Comparison of ENCODE assay signal across 26 cellular contexts in genomic region chr3:197546307-197547085, GRCh38. TPM values are rescaled to one million over a fixed set of nuclear protein-coding genes. Genes with fewer than 3 reads are reported as not detected.
A peak's percentile ranks its signal among the peaks of the same experiment; 100 is the strongest.
DNase-seq lines count a peak whose midpoint lies in the region; ATAC-seq, FAIRE-seq and TF ChIP-seq lines count a peak whose summit lies in the region.
"Had no signal": no experiment of that assay in that cellular context is flagged by ENCODE, and none has a peak within 500 bp of the region (broad histone marks: within the 10 kb centered on the region; RNA-seq: fewer than 3 reads in every experiment).

No MANE protein-coding gene starts in this region.

- H3K27ac Mint-ChIP-seq in CD4-positive, alpha-beta T cell = no peak overlapping the region
- H3K27ac Mint-ChIP-seq: activated naive CD4-positive, alpha-beta T cell treated with anti-CD3 and anti-CD28 coated beads, Interleukin-2, amount 50 U/mL, for 24 hours; activated T-helper 1 cell treated with anti-CD3 and anti-CD28 coated beads, Interleukin-12 subunit alpha, Interleukin-12 subunit beta, Interleukin-2, Interleukin-4 antibody, amounts not matched to agents 30 ng/mL and 10 ng/mL and 1 ng/mL, durations not matched to agents 14 hours and 24 hours and 36 hours; CD8-positive, alpha-beta T cell; stimulated activated effector memory CD8-positive, alpha-beta T cell treated with anti-CD3 and anti-CD28 coated beads, Interleukin-12 subunit alpha, Interleukin-12 subunit beta, amount 100 ng/mL, for 72 hours had no signal

- no peaks in the 10 kb centered on the region for H3K27me3 Mint-ChIP-seq in CD4-positive, alpha-beta T cell
- H3K27me3 Mint-ChIP-seq: activated naive CD4-positive, alpha-beta T cell treated with anti-CD3 and anti-CD28 coated beads, Interleukin-2, amount 50 U/mL, for 24 hours; naive B cell; progenitor cell of endocrine pancreas had no signal

- H3K27ac ChIP-seq in HepG2 (ENCODE audit: extremely low read length, insufficient read depth, low read length) (no peak overlapping the region), right lobe of liver (no peak overlapping the region), osteoblast (ENCODE audit: low read depth, low read length) (no peak overlapping the region)
- H3K27ac ChIP-seq in CD4-positive, alpha-beta T cell (ENCODE audit: low read depth, low read length) = no peak overlapping the region
- H3K27ac ChIP-seq: sigmoid colon had no signal

- H3K36me3 Mint-ChIP-seq in CD4-positive, alpha-beta T cell (ENCODE audit: low read depth) = peaks cover 52% of the 10 kb centered on the region
- H3K36me3 Mint-ChIP-seq: brain had no signal

- in situ Hi-C loops in HepG2 (cut with HindIII; ENCODE audit: extremely low pct_ligation_motif_present, low pct_unique_long_range_greater_than_20kb) = no loop called here

- H3K9me3 Mint-ChIP-seq in CD4-positive, alpha-beta T cell = no peaks in the 10 kb centered on the region
- H3K9me3 Mint-ChIP-seq: activated naive CD4-positive, alpha-beta T cell treated with anti-CD3 and anti-CD28 coated beads, Interleukin-2, amount 50 U/mL, for 24 hours; activated T-helper 1 cell treated with anti-CD3 and anti-CD28 coated beads, Interleukin-12 subunit alpha, Interleukin-12 subunit beta, Interleukin-2, Interleukin-4 antibody, amounts not matched to agents 30 ng/mL and 10 ng/mL and 1 ng/mL, durations not matched to agents 14 hours and 24 hours and 36 hours; brain; CD8-positive, alpha-beta T cell; naive B cell; stimulated activated effector memory CD8-positive, alpha-beta T cell treated with anti-CD3 and anti-CD28 coated beads, Interleukin-12 subunit alpha, Interleukin-12 subunit beta, amount 100 ng/mL, for 72 hours had no signal

- H3K4me3 ChIP-seq in HepG2 (replicated peaks in 1 of 3; ENCODE audit: insufficient read depth in 1 of 3, low read depth in 2 of 3, low read length in 3 of 3) = no peak overlapping the region
- H3K4me3 ChIP-seq in right lobe of liver = no peak overlapping the region
- H3K4me3 ChIP-seq in osteoblast (ENCODE audit: insufficient read depth, low read length) = no peak overlapping the region
- H3K4me3 ChIP-seq: sigmoid colon had no signal

- WGBS in HepG2 (ENCODE audit: low lambda C conversion rate) = 97% methylated on average over 10 of the region's 10 CpGs
- WGBS in right lobe of liver (ENCODE audit: insufficient coverage, low coverage, low lambda C conversion rate, missing lambda C conversion rate) = 89% methylated on average over 5 of the region's 10 CpGs

- no peak for FAIRE-seq in HepG2 (lab: Jason Lieb, UNC)
- FAIRE-seq: endothelial cell of umbilical vein, urothelium cell line had no signal

- H3K9ac ChIP-seq in HepG2 (ENCODE audit: insufficient read depth, low read depth, low read length) = no peak overlapping the region

- H3K4me1 ChIP-seq in HepG2 (ENCODE audit: insufficient read depth, low read length) (peaks cover 18% of the 10 kb centered on the region), right lobe of liver (peaks cover 0 to 11% (median 0%) of the 10 kb centered on the region in 4 donors), osteoblast (ENCODE audit: insufficient read depth, low read length) (no peaks in the 10 kb centered on the region)

- H3K27me3 ChIP-seq in HepG2 (ENCODE audit: control insufficient read depth in 1 of 2, insufficient read depth in 2 of 2, low read length in 2 of 2) = no peaks in the 10 kb centered on the region
- H3K27me3 ChIP-seq in right lobe of liver = no peaks in the 10 kb centered on the region
- H3K27me3 ChIP-seq in osteoblast (ENCODE audit: insufficient read depth, low read length) = no peaks in the 10 kb centered on the region
- H3K27me3 ChIP-seq in CD4-positive, alpha-beta T cell (ENCODE audit: control insufficient read depth, insufficient read depth, low read length) = no peaks in the 10 kb centered on the region
- H3K27me3 ChIP-seq: sigmoid colon had no signal

- no peaks in the 10 kb centered on the region for H3K79me2 ChIP-seq in HepG2 (ENCODE audit: insufficient read depth, low read length)
- H3K79me2 ChIP-seq in osteoblast (ENCODE audit: insufficient read depth, low read length) = no peaks in the 10 kb centered on the region

- H3K9me3 ChIP-seq in HepG2 (ENCODE audit: low read length) (no peaks in the 10 kb centered on the region), right lobe of liver (no peaks in the 10 kb centered on the region), osteoblast (ENCODE audit: low read depth, low read length) (no peaks in the 10 kb centered on the region)
- no peaks in the 10 kb centered on the region for H3K9me3 ChIP-seq in CD4-positive, alpha-beta T cell (ENCODE audit: control insufficient read depth, low read length)
- H3K9me3 ChIP-seq: sigmoid colon had no signal

- no peak for TF ChIP-seq EP300 in HepG2 (IDR thresholded peaks at IDR 0.05; ENCODE audit: low read depth in 2 of 2, low read length in 2 of 2)
- TF ChIP-seq EP300 in HepG2 (CRISPR knock-in tag; IDR thresholded peaks at IDR 0.05; ENCODE audit: borderline replicate concordance) = no peak

- H4K20me1 ChIP-seq in HepG2 (ENCODE audit: insufficient read depth, low read length) = no peaks in the 10 kb centered on the region
- H4K20me1 ChIP-seq in osteoblast (ENCODE audit: insufficient read depth, low read length) = no peaks in the 10 kb centered on the region

- TF ChIP-seq POLR2A in HepG2 (IDR thresholded peaks at IDR 0.05; ENCODE audit: insufficient read depth in 1 of 2, low read depth in 2 of 2, low read length in 2 of 2) = no peak
- TF ChIP-seq POLR2A in right lobe of liver (IDR thresholded peaks at IDR 0.05) = no peak

- POLR2A ChIA-PET in HepG2 (lab: Yijun Ruan, JAX) = interaction anchor here (1.7 kb wide), 1 partner anchor 44 kb away, joined by 6 read pairs; no protein-coding TSS in a partner anchor
- POLR2A ChIA-PET in CD4-positive, alpha-beta T cell (lab: Charles Lee) = no interaction called here

- H3K36me3 ChIP-seq in HepG2 (replicated peaks in 1 of 2; ENCODE audit: control insufficient read depth in 1 of 2, insufficient read depth in 2 of 2, low read length in 2 of 2) (peaks cover 3 to 14% of the 10 kb centered on the region in 2 experiments; a peak in 2 of 5 replicates), right lobe of liver (peaks cover 0 to 39% (median 11%) of the 10 kb centered on the region in 4 donors), osteoblast (ENCODE audit: insufficient read depth, low read length) (no peaks in the 10 kb centered on the region)
- H3K36me3 ChIP-seq: sigmoid colon, WERI-Rb-1 had no signal

- TF ChIP-seq CTCF in HepG2 (CRISPR knock-in tag; IDR thresholded peaks at IDR 0.05) (no peak), right lobe of liver (IDR thresholded peaks at IDR 0.05) (no peak), osteoblast (IDR thresholded peaks at IDR 0.05; ENCODE audit: extremely low read depth, low read depth, low read length) (no peak)
- no peak for TF ChIP-seq CTCF in CD4-positive, alpha-beta T cell (IDR thresholded peaks at IDR 0.05)

- ATAC-seq in HepG2 (no peak), right lobe of liver (no peak), esophagus mucosa (peak; percentile 70)
- no peak for ATAC-seq in CD4-positive, alpha-beta T cell (ENCODE audit: poor library complexity)
- ATAC-seq: CD8-positive, alpha-beta T cell; stimulated activated effector memory CD8-positive, alpha-beta T cell treated with anti-CD3 and anti-CD28 coated beads, Interleukin-12 subunit alpha, Interleukin-12 subunit beta, amount 100 ng/mL, for 72 hours had no signal

- H2AFZ ChIP-seq in HepG2 (ENCODE audit: low read length) = no peak overlapping the region
- H2AFZ ChIP-seq in osteoblast (ENCODE audit: low read length) = no peak overlapping the region

- DNase-seq in HepG2 (ENCODE audit: low spot score) (no peak), right lobe of liver (no peak), osteoblast (ENCODE audit: insufficient read length, low spot score, missing footprints) (peak; percentile 34), NCI-H1105 (lab: John Stamatoyannopoulos, UW) (no peak), NCI-H2171 (lab: John Stamatoyannopoulos, UW) (no peak)
- DNase-seq in CD4-positive, alpha-beta T cell = no peak
- no peak for DNase-seq in stimulated activated naive CD4-positive, alpha-beta T cell (lab: John Stamatoyannopoulos, UW)
- DNase-seq: activated CD4-positive, alpha-beta T cell treated with anti-CD3 and anti-CD28 coated beads for 4 hours; amniotic stem cell; CD8-positive, alpha-beta T cell; naive B cell; NCI-H1092; NCI-H187; NCI-H510A; sigmoid colon; stimulated activated CD4-positive, alpha-beta T cell treated with anti-CD3 and anti-CD28 coated beads, Interleukin-15, amount 100 ng/mL, for 24 hours; T1000 had no signal

- CTCF ChIA-PET in HepG2 (lab: Yijun Ruan, JAX; ENCODE audit: low intra/inter-chr PET ratio, low total read pairs) = no interaction called here
- CTCF ChIA-PET in CD4-positive, alpha-beta T cell (lab: Charles Lee) = no interaction called here

- peaks cover 6% of the 10 kb centered on the region for H3K4me1 Mint-ChIP-seq in CD4-positive, alpha-beta T cell (ENCODE audit: low read depth)

- no TSS peak for BruUV-seq in HepG2 (replicated peaks; lab: Mats Ljungman, UMichigan)

- H3K4me2 ChIP-seq in HepG2 (ENCODE audit: low read depth, low read length) (no peak overlapping the region), osteoblast (ENCODE audit: insufficient read depth, low read length) (no peak overlapping the region)

- intact Hi-C loops in HepG2 (cut with micrococcal nuclease; ENCODE audit: unreplicated experiment) (no loop called here), right lobe of liver (cut with DNase I) (no loop called here)
- intact Hi-C loops in CD4-positive, alpha-beta T cell (cut with DNase I, micrococcal nuclease) = no loop called here

- no peak for TF ChIP-seq RAD21 in HepG2 (CRISPR knock-in tag; IDR thresholded peaks at IDR 0.05)

- no peak overlapping the region for H3K4me3 Mint-ChIP-seq in CD4-positive, alpha-beta T cell
- H3K4me3 Mint-ChIP-seq: activated naive CD4-positive, alpha-beta T cell treated with anti-CD3 and anti-CD28 coated beads, Interleukin-2, amount 50 U/mL, for 24 hours; activated T-helper 1 cell treated with anti-CD3 and anti-CD28 coated beads, Interleukin-12 subunit alpha, Interleukin-12 subunit beta, Interleukin-2, Interleukin-4 antibody, amounts not matched to agents 30 ng/mL and 10 ng/mL and 1 ng/mL, durations not matched to agents 14 hours and 24 hours and 36 hours; brain; CD8-positive, alpha-beta T cell; naive B cell; stimulated activated effector memory CD8-positive, alpha-beta T cell treated with anti-CD3 and anti-CD28 coated beads, Interleukin-12 subunit alpha, Interleukin-12 subunit beta, amount 100 ng/mL, for 72 hours had no signal

RNA-seq across cellular contexts. Expression of gene BDH1, which starts 9.3 kb away (rescaled TPM):
- total RNA-seq in HepG2 (2016; rRNA removed; fragmentation: Illumina TruSeq; extraction: Trizol) = 21.2 and 26.9 TPM in 2 replicates
- total RNA-seq in HepG2 (2016; cell fraction: cytosol; rRNA removed; fragmentation: Illumina TruSeq; extraction: Trizol; ENCODE audit: low read depth) = 3.3 and 3.6 TPM in 2 replicates
- total RNA-seq in HepG2 (2016; cell fraction: insoluble cytoplasmic fraction; rRNA removed; fragmentation: Illumina TruSeq; extraction: Trizol) = 21.4 and 23.7 TPM in 2 replicates
- 5.1 and 6.3 TPM in 2 replicates for total RNA-seq in HepG2 (2016; cell fraction: membrane; rRNA removed; fragmentation: Illumina TruSeq; extraction: Trizol)
- total RNA-seq in HepG2 (2016; cell fraction: nucleus; rRNA removed; fragmentation: Illumina TruSeq; extraction: Trizol) = 21.5 and 22.1 TPM in 2 replicates
- polyA plus RNA-seq in HepG2 (2011; rRNA removed) = 71.9 and 88.5 TPM in 2 replicates
- 48.3 and 55.2 TPM in 2 replicates for polyA plus RNA-seq in HepG2 (2011; cell fraction: cytosol; rRNA removed)
- 155 and 175 TPM in 2 replicates for polyA plus RNA-seq in HepG2 (2011; cell fraction: nucleus; rRNA removed)
- 58.0 and 95.2 TPM in 2 replicates for polyA plus RNA-seq in HepG2 (2012)
- polyA plus RNA-seq in HepG2 (2016; cell fraction: cytosol; fragmentation: Illumina TruSeq; extraction: Trizol; ENCODE audit: low read depth) = 3.2 and 4.0 TPM in 2 replicates
- 25.8 and 27.9 TPM in 2 replicates for polyA plus RNA-seq in HepG2 (2016; cell fraction: insoluble cytoplasmic fraction; fragmentation: Illumina TruSeq; extraction: Trizol; ENCODE audit: low read depth)
- 5.6 and 5.9 TPM in 2 replicates for polyA plus RNA-seq in HepG2 (2016; cell fraction: membrane; fragmentation: Illumina TruSeq; extraction: Trizol; ENCODE audit: low read depth)
- 56.0 and 59.9 TPM in 2 replicates for polyA plus RNA-seq in HepG2 (2016; cell fraction: nucleus; fragmentation: Illumina TruSeq; extraction: Trizol; ENCODE audit: insufficient read depth, low read depth)
- polyA minus RNA-seq in HepG2 (2011; rRNA and poly(A)+ RNA removed; ENCODE audit: low replicate concordance) = 7.9 and 48.3 TPM in 2 replicates
- polyA minus RNA-seq in HepG2 (2011; cell fraction: cytosol; rRNA and poly(A)+ RNA removed) = 15.6 and 18.9 TPM in 2 replicates
- 54.7 and 82.6 TPM in 2 replicates for polyA minus RNA-seq in HepG2 (2011; cell fraction: nucleus; rRNA and poly(A)+ RNA removed)
- 100 to 1,000 TPM in 5 of 6 experiments, 10 to 100 TPM in 1; 65.5 to 366 (median 233) TPM for total RNA-seq in right lobe of liver
- total RNA-seq in esophagus mucosa = 67.9 TPM
- total RNA-seq in osteoblast = 5.6 and 5.8 TPM in 2 replicates
- total RNA-seq in CD4-positive, alpha-beta T cell = 10 to 100 TPM; 17.7 to 22.2 TPM
